ENCODE assay signal across 1 cellular context in the genomic region with DNA sequence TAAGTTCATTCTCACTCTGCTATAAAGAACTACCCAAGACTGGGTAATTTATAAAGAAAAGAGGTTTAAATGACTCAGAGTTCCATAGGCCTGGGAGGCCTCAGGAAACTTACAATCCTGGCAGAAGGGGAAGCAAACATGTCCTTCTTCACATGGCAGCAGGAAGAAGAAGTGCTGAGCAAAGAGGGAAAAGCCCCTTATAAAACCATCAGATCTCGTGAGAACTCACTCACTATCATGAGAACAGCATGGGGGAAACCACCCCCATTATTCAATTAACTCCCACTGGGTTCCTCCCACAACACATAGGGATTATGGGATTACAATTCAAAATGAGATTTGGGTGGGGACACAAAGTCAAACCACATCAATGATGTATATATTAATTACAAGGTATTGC. TPM values are rescaled to one million over a fixed set of nuclear protein-coding genes. Genes with fewer than 3 reads are reported as not detected.
"Had no signal": no experiment of that assay in that cellular context is flagged by ENCODE, and none has a peak within 500 bp of the region (broad histone marks: within the 10 kb centered on the region; RNA-seq: fewer than 3 reads in every experiment).

No MANE protein-coding gene starts in this region.

RNA-seq across cellular contexts. Expression of gene THBS2, which starts 45.0 kb away (rescaled TPM):
- total RNA-seq: naive thymus-derived CD4-positive, alpha-beta T cell had no signal
